In the genomic region with DNA sequence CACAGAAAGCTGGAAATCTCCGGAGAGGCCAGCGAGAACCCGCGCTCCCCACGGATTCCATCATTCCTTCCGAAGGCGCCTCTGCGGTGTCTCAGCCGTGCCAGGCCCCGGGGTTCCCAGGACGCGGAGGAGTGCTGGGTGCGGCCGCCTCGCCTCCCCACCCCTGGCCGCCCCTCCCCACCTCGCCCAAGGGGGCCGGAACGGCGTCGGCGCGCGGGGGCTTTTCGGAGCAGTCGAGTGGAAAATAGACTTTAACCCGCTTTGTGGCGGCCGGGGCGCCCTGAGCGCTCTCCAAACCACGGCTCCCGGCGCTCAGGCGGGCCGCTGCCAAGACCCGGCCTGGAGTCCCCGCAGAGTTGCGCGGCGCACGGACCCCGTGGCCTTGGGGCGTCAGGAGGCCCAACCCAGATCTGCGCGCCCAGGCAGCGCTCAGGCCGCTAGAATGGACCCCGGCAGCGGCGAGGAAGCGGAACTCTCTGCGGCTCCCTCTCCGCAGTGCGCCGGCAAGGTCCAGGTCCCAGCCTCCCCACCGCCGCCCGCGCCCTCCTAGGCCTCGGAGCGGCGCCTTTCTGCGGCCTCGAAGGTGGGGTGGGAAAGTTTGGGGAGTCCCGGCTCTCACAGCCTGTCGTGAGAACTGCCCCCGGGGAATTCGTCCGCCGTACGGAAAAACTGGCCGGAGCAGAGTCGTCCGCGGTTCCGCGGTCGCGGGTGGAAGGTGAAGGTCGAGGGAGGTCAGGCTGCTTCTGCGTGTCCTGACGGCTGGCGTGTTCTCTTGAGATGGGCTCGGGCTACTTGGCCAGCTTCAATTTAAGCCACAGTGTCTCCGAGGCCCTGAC, we compare ENCODE assay signal across 1 cellular context.
TF ChIP-seq lines count a peak whose summit lies in the region.

No MANE protein-coding gene starts in this region.

TF ChIP-seq in HepG2, 621 proteins besides CTCF, POLR2A, EP300 and RAD21 (continued from another document and continues in another):
- TF ChIP-seq U2AF1 (optimal IDR thresholded peaks at IDR 0.05; ENCODE audit: low read depth, low read length) = peak; percentile 63
- TF ChIP-seq, protein P1, sequence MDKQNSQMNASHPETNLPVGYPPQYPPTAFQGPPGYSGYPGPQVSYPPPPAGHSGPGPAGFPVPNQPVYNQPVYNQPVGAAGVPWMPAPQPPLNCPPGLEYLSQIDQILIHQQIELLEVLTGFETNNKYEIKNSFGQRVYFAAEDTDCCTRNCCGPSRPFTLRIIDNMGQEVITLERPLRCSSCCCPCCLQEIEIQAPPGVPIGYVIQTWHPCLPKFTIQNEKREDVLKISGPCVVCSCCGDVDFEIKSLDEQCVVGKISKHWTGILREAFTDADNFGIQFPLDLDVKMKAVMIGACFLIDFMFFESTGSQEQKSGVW (CRISPR knock-in tag; IDR thresholded peaks at IDR 0.05; ENCODE audit: borderline replicate concordance) = peak; percentile 81; the same call in 1 of the 2 replicates
- no peak for TF ChIP-seq ZNF460 (CRISPR knock-in tag; IDR thresholded peaks at IDR 0.05; ENCODE audit: borderline replicate concordance)
- TF ChIP-seq ZNF160 (CRISPR knock-in tag; IDR thresholded peaks at IDR 0.05) = 0 out of 2 replicates have a peak, but pooled peaks have one; percentile 49
- TF ChIP-seq RFX5 (IDR thresholded peaks at IDR 0.05; ENCODE audit: low read depth, low read length) = no peak
- peak; percentile 37; the same call in 1 of the 2 replicates for TF ChIP-seq HMG20B (CRISPR knock-in tag; conservative IDR thresholded peaks at IDR 0.05)
- TF ChIP-seq ZNF382 (CRISPR knock-in tag; IDR thresholded peaks at IDR 0.05; ENCODE audit: borderline replicate concordance) = no peak
- no peak for TF ChIP-seq NFIC (IDR thresholded peaks at IDR 0.05; ENCODE audit: low read length)
- no peak for TF ChIP-seq NONO (IDR thresholded peaks at IDR 0.05)
- no peak; the same call in 1 of the 2 replicates for TF ChIP-seq NONO (CRISPR knock-in tag; conservative IDR thresholded peaks at IDR 0.05)
- TF ChIP-seq, protein P2, sequence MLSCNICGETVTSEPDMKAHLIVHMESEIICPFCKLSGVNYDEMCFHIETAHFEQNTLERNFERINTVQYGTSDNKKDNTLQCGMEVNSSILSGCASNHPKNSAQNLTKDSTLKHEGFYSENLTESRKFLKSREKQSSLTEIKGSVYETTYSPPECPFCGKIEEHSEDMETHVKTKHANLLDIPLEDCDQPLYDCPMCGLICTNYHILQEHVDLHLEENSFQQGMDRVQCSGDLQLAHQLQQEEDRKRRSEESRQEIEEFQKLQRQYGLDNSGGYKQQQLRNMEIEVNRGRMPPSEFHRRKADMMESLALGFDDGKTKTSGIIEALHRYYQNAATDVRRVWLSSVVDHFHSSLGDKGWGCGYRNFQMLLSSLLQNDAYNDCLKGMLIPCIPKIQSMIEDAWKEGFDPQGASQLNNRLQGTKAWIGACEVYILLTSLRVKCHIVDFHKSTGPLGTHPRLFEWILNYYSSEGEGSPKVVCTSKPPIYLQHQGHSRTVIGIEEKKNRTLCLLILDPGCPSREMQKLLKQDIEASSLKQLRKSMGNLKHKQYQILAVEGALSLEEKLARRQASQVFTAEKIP (CRISPR knock-in tag; IDR thresholded peaks at IDR 0.05; ENCODE audit: borderline replicate concordance) = no peak
- TF ChIP-seq POLR2AphosphoS2 (IDR thresholded peaks at IDR 0.05; ENCODE audit: low read depth, low read length) = no peak
- TF ChIP-seq, protein P3, sequence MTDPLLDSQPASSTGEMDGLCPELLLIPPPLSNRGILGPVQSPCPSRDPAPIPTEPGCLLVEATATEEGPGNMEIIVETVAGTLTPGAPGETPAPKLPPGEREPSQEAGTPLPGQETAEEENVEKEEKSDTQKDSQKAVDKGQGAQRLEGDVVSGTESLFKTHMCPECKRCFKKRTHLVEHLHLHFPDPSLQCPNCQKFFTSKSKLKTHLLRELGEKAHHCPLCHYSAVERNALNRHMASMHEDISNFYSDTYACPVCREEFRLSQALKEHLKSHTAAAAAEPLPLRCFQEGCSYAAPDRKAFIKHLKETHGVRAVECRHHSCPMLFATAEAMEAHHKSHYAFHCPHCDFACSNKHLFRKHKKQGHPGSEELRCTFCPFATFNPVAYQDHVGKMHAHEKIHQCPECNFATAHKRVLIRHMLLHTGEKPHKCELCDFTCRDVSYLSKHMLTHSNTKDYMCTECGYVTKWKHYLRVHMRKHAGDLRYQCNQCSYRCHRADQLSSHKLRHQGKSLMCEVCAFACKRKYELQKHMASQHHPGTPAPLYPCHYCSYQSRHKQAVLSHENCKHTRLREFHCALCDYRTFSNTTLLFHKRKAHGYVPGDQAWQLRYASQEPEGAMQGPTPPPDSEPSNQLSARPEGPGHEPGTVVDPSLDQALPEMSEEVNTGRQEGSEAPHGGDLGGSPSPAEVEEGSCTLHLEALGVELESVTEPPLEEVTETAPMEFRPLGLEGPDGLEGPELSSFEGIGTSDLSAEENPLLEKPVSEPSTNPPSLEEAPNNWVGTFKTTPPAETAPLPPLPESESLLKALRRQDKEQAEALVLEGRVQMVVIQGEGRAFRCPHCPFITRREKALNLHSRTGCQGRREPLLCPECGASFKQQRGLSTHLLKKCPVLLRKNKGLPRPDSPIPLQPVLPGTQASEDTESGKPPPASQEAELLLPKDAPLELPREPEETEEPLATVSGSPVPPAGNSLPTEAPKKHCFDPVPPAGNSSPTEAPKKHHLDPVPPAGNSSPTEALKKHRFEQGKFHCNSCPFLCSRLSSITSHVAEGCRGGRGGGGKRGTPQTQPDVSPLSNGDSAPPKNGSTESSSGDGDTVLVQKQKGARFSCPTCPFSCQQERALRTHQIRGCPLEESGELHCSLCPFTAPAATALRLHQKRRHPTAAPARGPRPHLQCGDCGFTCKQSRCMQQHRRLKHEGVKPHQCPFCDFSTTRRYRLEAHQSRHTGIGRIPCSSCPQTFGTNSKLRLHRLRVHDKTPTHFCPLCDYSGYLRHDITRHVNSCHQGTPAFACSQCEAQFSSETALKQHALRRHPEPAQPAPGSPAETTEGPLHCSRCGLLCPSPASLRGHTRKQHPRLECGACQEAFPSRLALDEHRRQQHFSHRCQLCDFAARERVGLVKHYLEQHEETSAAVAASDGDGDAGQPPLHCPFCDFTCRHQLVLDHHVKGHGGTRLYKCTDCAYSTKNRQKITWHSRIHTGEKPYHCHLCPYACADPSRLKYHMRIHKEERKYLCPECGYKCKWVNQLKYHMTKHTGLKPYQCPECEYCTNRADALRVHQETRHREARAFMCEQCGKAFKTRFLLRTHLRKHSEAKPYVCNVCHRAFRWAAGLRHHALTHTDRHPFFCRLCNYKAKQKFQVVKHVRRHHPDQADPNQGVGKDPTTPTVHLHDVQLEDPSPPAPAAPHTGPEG (CRISPR knock-in tag; IDR thresholded peaks at IDR 0.05) = no peak
- 0 out of 2 replicates have a peak, but pooled peaks have one; percentile 12 for TF ChIP-seq SP4 (CRISPR knock-in tag; IDR thresholded peaks at IDR 0.05)
- TF ChIP-seq ZNF326 (CRISPR knock-in tag; IDR thresholded peaks at IDR 0.05; ENCODE audit: borderline replicate concordance) = no peak
- TF ChIP-seq HNRNPUL1 (IDR thresholded peaks at IDR 0.05; ENCODE audit: low read depth, low read length) = 0 out of 2 replicates have a peak, but pooled peaks have one; percentile 5
- no peak for TF ChIP-seq ZNF230 (CRISPR knock-in tag; IDR thresholded peaks at IDR 0.05)
- no peak for TF ChIP-seq NCOA5 (CRISPR knock-in tag; IDR thresholded peaks at IDR 0.05)
- no peak; the same call in 1 of the 2 replicates for TF ChIP-seq ZSCAN29 (CRISPR knock-in tag; conservative IDR thresholded peaks at IDR 0.05)
- no peak for TF ChIP-seq RELA (CRISPR knock-in tag; IDR thresholded peaks at IDR 0.05)
- TF ChIP-seq, protein P4, sequence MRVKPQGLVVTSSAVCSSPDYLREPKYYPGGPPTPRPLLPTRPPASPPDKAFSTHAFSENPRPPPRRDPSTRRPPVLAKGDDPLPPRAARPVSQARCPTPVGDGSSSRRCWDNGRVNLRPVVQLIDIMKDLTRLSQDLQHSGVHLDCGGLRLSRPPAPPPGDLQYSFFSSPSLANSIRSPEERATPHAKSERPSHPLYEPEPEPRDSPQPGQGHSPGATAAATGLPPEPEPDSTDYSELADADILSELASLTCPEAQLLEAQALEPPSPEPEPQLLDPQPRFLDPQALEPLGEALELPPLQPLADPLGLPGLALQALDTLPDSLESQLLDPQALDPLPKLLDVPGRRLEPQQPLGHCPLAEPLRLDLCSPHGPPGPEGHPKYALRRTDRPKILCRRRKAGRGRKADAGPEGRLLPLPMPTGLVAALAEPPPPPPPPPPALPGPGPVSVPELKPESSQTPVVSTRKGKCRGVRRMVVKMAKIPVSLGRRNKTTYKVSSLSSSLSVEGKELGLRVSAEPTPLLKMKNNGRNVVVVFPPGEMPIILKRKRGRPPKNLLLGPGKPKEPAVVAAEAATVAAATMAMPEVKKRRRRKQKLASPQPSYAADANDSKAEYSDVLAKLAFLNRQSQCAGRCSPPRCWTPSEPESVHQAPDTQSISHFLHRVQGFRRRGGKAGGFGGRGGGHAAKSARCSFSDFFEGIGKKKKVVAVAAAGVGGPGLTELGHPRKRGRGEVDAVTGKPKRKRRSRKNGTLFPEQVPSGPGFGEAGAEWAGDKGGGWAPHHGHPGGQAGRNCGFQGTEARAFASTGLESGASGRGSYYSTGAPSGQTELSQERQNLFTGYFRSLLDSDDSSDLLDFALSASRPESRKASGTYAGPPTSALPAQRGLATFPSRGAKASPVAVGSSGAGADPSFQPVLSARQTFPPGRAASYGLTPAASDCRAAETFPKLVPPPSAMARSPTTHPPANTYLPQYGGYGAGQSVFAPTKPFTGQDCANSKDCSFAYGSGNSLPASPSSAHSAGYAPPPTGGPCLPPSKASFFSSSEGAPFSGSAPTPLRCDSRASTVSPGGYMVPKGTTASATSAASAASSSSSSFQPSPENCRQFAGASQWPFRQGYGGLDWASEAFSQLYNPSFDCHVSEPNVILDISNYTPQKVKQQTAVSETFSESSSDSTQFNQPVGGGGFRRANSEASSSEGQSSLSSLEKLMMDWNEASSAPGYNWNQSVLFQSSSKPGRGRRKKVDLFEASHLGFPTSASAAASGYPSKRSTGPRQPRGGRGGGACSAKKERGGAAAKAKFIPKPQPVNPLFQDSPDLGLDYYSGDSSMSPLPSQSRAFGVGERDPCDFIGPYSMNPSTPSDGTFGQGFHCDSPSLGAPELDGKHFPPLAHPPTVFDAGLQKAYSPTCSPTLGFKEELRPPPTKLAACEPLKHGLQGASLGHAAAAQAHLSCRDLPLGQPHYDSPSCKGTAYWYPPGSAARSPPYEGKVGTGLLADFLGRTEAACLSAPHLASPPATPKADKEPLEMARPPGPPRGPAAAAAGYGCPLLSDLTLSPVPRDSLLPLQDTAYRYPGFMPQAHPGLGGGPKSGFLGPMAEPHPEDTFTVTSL (CRISPR knock-in tag; IDR thresholded peaks at IDR 0.05; ENCODE audit: borderline replicate concordance) = 0 out of 2 replicates have a peak, but pooled peaks have one; percentile 13
- TF ChIP-seq ZFP37 (CRISPR knock-in tag; IDR thresholded peaks at IDR 0.05; ENCODE audit: borderline replicate concordance) = no peak
- no peak for TF ChIP-seq HOXA7 (CRISPR knock-in tag; IDR thresholded peaks at IDR 0.05)
- TF ChIP-seq ZNF776 (CRISPR knock-in tag; IDR thresholded peaks at IDR 0.05) = peak; percentile 92
- TF ChIP-seq MED1 (CRISPR knock-in tag; IDR thresholded peaks at IDR 0.05) = peak; percentile 36; the same call in 1 of the 2 replicates
- TF ChIP-seq ZNF138 (CRISPR knock-in tag; IDR thresholded peaks at IDR 0.05; ENCODE audit: low read depth) = peak; percentile 46; the same call in 1 of the 2 replicates
- TF ChIP-seq ARHGAP35 (CRISPR knock-in tag; IDR thresholded peaks at IDR 0.05; ENCODE audit: borderline replicate concordance) = peak; percentile 95
- TF ChIP-seq, protein P5, sequence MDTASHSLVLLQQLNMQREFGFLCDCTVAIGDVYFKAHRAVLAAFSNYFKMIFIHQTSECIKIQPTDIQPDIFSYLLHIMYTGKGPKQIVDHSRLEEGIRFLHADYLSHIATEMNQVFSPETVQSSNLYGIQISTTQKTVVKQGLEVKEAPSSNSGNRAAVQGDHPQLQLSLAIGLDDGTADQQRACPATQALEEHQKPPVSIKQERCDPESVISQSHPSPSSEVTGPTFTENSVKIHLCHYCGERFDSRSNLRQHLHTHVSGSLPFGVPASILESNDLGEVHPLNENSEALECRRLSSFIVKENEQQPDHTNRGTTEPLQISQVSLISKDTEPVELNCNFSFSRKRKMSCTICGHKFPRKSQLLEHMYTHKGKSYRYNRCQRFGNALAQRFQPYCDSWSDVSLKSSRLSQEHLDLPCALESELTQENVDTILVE (CRISPR knock-in tag; IDR thresholded peaks at IDR 0.05) = 0 out of 2 replicates have a peak, but pooled peaks have one; percentile 38
- TF ChIP-seq, protein P6, sequence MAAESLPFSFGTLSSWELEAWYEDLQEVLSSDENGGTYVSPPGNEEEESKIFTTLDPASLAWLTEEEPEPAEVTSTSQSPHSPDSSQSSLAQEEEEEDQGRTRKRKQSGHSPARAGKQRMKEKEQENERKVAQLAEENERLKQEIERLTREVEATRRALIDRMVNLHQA (CRISPR knock-in tag; IDR thresholded peaks at IDR 0.05) = no peak
- 0 out of 2 replicates have a peak, but pooled peaks have one; percentile 6 for TF ChIP-seq TAF1 (CRISPR knock-in tag; IDR thresholded peaks at IDR 0.05)
- TF ChIP-seq EED (CRISPR knock-in tag; IDR thresholded peaks at IDR 0.05) = 0 out of 2 replicates have a peak, but pooled peaks have one; percentile 17
- TF ChIP-seq ZFP90 (CRISPR knock-in tag; IDR thresholded peaks at IDR 0.05; ENCODE audit: borderline replicate concordance) = no peak
- TF ChIP-seq ZNF234 (CRISPR knock-in tag; conservative IDR thresholded peaks at IDR 0.05) = no peak
- no peak for TF ChIP-seq SMYD3 (CRISPR knock-in tag; IDR thresholded peaks at IDR 0.05)
- TF ChIP-seq, protein P7, sequence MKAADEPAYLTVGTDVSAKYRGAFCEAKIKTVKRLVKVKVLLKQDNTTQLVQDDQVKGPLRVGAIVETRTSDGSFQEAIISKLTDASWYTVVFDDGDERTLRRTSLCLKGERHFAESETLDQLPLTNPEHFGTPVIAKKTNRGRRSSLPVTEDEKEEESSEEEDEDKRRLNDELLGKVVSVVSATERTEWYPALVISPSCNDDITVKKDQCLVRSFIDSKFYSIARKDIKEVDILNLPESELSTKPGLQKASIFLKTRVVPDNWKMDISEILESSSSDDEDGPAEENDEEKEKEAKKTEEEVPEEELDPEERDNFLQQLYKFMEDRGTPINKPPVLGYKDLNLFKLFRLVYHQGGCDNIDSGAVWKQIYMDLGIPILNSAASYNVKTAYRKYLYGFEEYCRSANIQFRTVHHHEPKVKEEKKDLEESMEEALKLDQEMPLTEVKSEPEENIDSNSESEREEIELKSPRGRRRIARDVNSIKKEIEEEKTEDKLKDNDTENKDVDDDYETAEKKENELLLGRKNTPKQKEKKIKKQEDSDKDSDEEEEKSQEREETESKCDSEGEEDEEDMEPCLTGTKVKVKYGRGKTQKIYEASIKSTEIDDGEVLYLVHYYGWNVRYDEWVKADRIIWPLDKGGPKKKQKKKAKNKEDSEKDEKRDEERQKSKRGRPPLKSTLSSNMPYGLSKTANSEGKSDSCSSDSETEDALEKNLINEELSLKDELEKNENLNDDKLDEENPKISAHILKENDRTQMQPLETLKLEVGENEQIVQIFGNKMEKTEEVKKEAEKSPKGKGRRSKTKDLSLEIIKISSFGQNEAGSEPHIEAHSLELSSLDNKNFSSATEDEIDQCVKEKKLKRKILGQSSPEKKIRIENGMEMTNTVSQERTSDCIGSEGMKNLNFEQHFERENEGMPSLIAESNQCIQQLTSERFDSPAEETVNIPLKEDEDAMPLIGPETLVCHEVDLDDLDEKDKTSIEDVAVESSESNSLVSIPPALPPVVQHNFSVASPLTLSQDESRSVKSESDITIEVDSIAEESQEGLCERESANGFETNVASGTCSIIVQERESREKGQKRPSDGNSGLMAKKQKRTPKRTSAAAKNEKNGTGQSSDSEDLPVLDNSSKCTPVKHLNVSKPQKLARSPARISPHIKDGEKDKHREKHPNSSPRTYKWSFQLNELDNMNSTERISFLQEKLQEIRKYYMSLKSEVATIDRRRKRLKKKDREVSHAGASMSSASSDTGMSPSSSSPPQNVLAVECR (CRISPR knock-in tag; IDR thresholded peaks at IDR 0.05; ENCODE audit: borderline replicate concordance) = peak; percentile 79
- TF ChIP-seq ZNF251 (CRISPR knock-in tag; IDR thresholded peaks at IDR 0.05) = no peak
- no peak for TF ChIP-seq ZNF652 (CRISPR knock-in tag; IDR thresholded peaks at IDR 0.05; ENCODE audit: borderline replicate concordance, low read depth)
